Comparison of ENCODE assay signal across 26 cellular contexts in the genomic region with DNA sequence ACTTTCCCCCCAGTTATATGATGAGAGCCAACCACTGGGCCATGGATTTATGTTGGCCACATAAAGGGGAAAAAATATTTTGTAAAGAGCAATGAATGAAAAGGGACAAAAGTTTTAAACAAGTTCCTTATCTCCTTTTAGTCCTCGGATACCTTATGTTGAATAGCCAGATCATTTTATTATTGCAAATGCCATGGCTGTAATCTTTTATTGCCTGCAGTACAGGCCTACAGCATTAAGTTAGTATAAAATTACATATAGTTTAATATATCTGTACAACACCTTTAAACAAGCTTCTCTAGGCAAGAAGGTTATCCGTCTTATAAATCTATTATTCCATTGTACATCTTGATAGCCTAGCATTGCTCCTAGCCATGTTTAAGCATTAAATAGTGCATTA.
A peak's percentile ranks its signal among the peaks of the same experiment; 100 is the strongest.
DNase-seq lines count a peak whose midpoint lies in the region; ATAC-seq and TF ChIP-seq lines count a peak whose summit lies in the region.
"Had no signal": no experiment of that assay in that cellular context is flagged by ENCODE, and none has a peak within 500 bp of the region (broad histone marks: within the 10 kb centered on the region; RNA-seq: fewer than 3 reads in every experiment).

No MANE protein-coding gene starts in this region.

- H3K4me1 ChIP-seq in mammary epithelial cell (ENCODE audit: insufficient read depth, low read length) (peaks cover 10% of the 10 kb centered on the region), mucosa of descending colon (ENCODE audit: low read depth) (peaks cover 5% of the 10 kb centered on the region)
- H3K4me1 ChIP-seq: A549, BE2C, BLaER1 had no signal

- H3K27me3 Mint-ChIP-seq in MCF 10A (ENCODE audit: insufficient read depth, unreplicated experiment), result no peaks in the 10 kb centered on the region
- peaks cover 0 to 2% (median 0%) of the 10 kb centered on the region in 5 donors for H3K27me3 Mint-ChIP-seq in naive thymus-derived CD8-positive, alpha-beta T cell
- H3K27me3 Mint-ChIP-seq: CD4-positive, alpha-beta memory T cell; CD4-positive, CD25-positive, alpha-beta regulatory T cell; CD8-positive, alpha-beta memory T cell had no signal

- no peak overlapping the region for H3K27ac Mint-ChIP-seq in MCF 10A (ENCODE audit: low read depth, unreplicated experiment)
- H3K27ac Mint-ChIP-seq in naive thymus-derived CD8-positive, alpha-beta T cell, result no peak overlapping the region
- H3K27ac Mint-ChIP-seq: CD14-positive monocyte; CD4-positive, alpha-beta memory T cell; CD4-positive, CD25-positive, alpha-beta regulatory T cell; CD8-positive, alpha-beta memory T cell had no signal

- H3K9me3 Mint-ChIP-seq in MCF 10A (ENCODE audit: unreplicated experiment), result no peaks in the 10 kb centered on the region
- H3K9me3 Mint-ChIP-seq in naive thymus-derived CD8-positive, alpha-beta T cell, result no peaks in the 10 kb centered on the region
- H3K9me3 Mint-ChIP-seq: CD4-positive, CD25-positive, alpha-beta regulatory T cell had no signal

- H2AFZ ChIP-seq in mammary epithelial cell (ENCODE audit: low read depth, low read length), result peak overlapping the region; percentile 74

- H3K4me3 Mint-ChIP-seq in MCF 10A (ENCODE audit: unreplicated experiment), result no peak overlapping the region
- H3K4me3 Mint-ChIP-seq in naive thymus-derived CD8-positive, alpha-beta T cell, result no peak overlapping the region
- H3K4me3 Mint-ChIP-seq: CD14-positive monocyte; CD4-positive, alpha-beta memory T cell; CD4-positive, CD25-positive, alpha-beta regulatory T cell; CD8-positive, alpha-beta memory T cell had no signal

- no peaks in the 10 kb centered on the region for H4K20me1 ChIP-seq in mammary epithelial cell (ENCODE audit: insufficient read depth, low read length)
- H4K20me1 ChIP-seq: BLaER1 had no signal

- H3K9me3 ChIP-seq in mammary epithelial cell (replicated peaks; ENCODE audit: insufficient read depth, low read length) (no peaks in the 10 kb centered on the region), SK-N-MC (ENCODE audit: low read depth, low read length) (no peaks in the 10 kb centered on the region), mucosa of descending colon (no peaks in the 10 kb centered on the region)
- H3K9me3 ChIP-seq: A549, BE2C, BLaER1 had no signal

- CTCF ChIA-PET in mammary epithelial cell (lab: Charles Lee; ENCODE audit: low non-redundant PET) (no interaction called here), MCF 10A (lab: Yijun Ruan, JAX) (no interaction called here)

- H3K79me2 ChIP-seq in mammary epithelial cell (ENCODE audit: insufficient read depth, low read length), result no peaks in the 10 kb centered on the region

- no peak for DNase-seq in mammary epithelial cell
- DNase-seq in MCF 10A (ENCODE audit: unreplicated experiment), result no peak
- DNase-seq in SK-N-MC (ENCODE audit: low read depth, low spot score), result no peak
- DNase-seq in mucosa of descending colon, result no peak
- DNase-seq in naive thymus-derived CD8-positive, alpha-beta T cell, result no peak
- DNase-seq: ACHN; BE2C; C1 segment of cervical spinal cord; CD4-positive, alpha-beta memory T cell; CD4-positive, CD25-positive, alpha-beta regulatory T cell; CD8-positive, alpha-beta memory T cell; COR-L47; DMS 273 treated with DMSO at 0.1 percent for 48 hours; DMS153; DMS53; DMS79; DND-41; EL; GDM1 had no signal

- 5% methylated on average over 2 of the region's 2 CpGs for WGBS in mammary epithelial cell (ENCODE audit: low coverage, missing lambda C conversion rate)

- H3K4me2 ChIP-seq in mammary epithelial cell (ENCODE audit: insufficient read depth, low read depth, low read length), result peak overlapping the region; percentile 92
- H3K4me2 ChIP-seq: A549, BLaER1 had no signal

- POLR2A ChIA-PET in MCF 10A (lab: Yijun Ruan, JAX), result interaction anchor here (0.5 to 0.9 kb wide), 3 partner anchors 52 to 309 kb away, joined by 3 to 4 read pairs (median 3); no protein-coding TSS in a partner anchor
- POLR2A ChIA-PET in naive thymus-derived CD8-positive, alpha-beta T cell (lab: Charles Lee), result no interaction called here

- intact Hi-C loops in mammary epithelial cell (cut with micrococcal nuclease) (no loop called here), MCF 10A (cut with micrococcal nuclease) (no loop called here), mucosa of descending colon (cut with DNase I, micrococcal nuclease) (no loop called here)

- H3K27ac ChIP-seq in mammary epithelial cell (ENCODE audit: insufficient read depth, low read depth, low read length) (peak overlapping the region; percentile 36), SK-N-MC (no peak overlapping the region)
- H3K27ac ChIP-seq: 22Rv1, A549, BLaER1 had no signal

- H3K27me3 ChIP-seq in mammary epithelial cell (ENCODE audit: insufficient read depth, low read length), result no peaks in the 10 kb centered on the region
- H3K27me3 ChIP-seq: BLaER1 had no signal

- BruUV-seq in mammary epithelial cell (replicated peaks; lab: Mats Ljungman, UMichigan) (no TSS peak), MCF 10A (replicated peaks; lab: Mats Ljungman, UMichigan) (no TSS peak)

- in situ Hi-C loops in mammary epithelial cell (cut with MboI; ENCODE audit: low sequenced_read_pairs in 2 of 2), result loop anchor here (25.0 kb wide), 1 partner anchor 1908 kb away; no protein-coding TSS in a partner anchor

- TF ChIP-seq CTCF in mammary epithelial cell (conservative IDR thresholded peaks at IDR 0.05 in 1 of 2, IDR thresholded peaks at IDR 0.05 in 1 of 2; ENCODE audit: extremely low read depth in 1 of 2, insufficient read depth in 1 of 2, low read depth in 1 of 2, low read length in 2 of 2) (no peak), MCF 10A (IDR thresholded peaks at IDR 0.05; ENCODE audit: unreplicated experiment) (no peak), mucosa of descending colon (IDR thresholded peaks at IDR 0.05) (no peak)

- no peaks in the 10 kb centered on the region for H3K4me1 Mint-ChIP-seq in MCF 10A (ENCODE audit: insufficient read depth, unreplicated experiment)
- no peaks in the 10 kb centered on the region for H3K4me1 Mint-ChIP-seq in naive thymus-derived CD8-positive, alpha-beta T cell
- H3K4me1 Mint-ChIP-seq: CD14-positive monocyte; CD4-positive, alpha-beta memory T cell; CD8-positive, alpha-beta memory T cell had no signal

- ATAC-seq in mucosa of descending colon, result peak; percentile 58
- ATAC-seq in naive thymus-derived CD8-positive, alpha-beta T cell, result no peak
- no peak for ATAC-seq in GM18498 (IDR thresholded peaks at IDR 0.05; ENCODE audit: unreplicated experiment)
- no peak for ATAC-seq in GM21825 (IDR thresholded peaks at IDR 0.05; ENCODE audit: unreplicated experiment)
- ATAC-seq: A549, GM12878 had no signal

- H3K9ac ChIP-seq in mammary epithelial cell (ENCODE audit: insufficient read depth, low read length) (peak overlapping the region; percentile 44), SK-N-MC (ENCODE audit: insufficient read length) (peak overlapping the region; percentile 24)
- H3K9ac ChIP-seq: BLaER1 had no signal

- no peaks in the 10 kb centered on the region for H3K36me3 ChIP-seq in mammary epithelial cell (ENCODE audit: insufficient read depth, low read length)
- H3K36me3 ChIP-seq in SK-N-MC (ENCODE audit: insufficient read depth, low read length), result no peaks in the 10 kb centered on the region
- H3K36me3 ChIP-seq in mucosa of descending colon (ENCODE audit: low read depth), result no peaks in the 10 kb centered on the region
- H3K36me3 ChIP-seq: BE2C, BLaER1 had no signal

- H3K36me3 Mint-ChIP-seq in MCF 10A (ENCODE audit: insufficient read depth, unreplicated experiment), result no peaks in the 10 kb centered on the region
- H3K36me3 Mint-ChIP-seq in naive thymus-derived CD8-positive, alpha-beta T cell, result no peaks in the 10 kb centered on the region
- H3K36me3 Mint-ChIP-seq: CD14-positive monocyte; CD4-positive, alpha-beta memory T cell; CD4-positive, CD25-positive, alpha-beta regulatory T cell; CD8-positive, alpha-beta memory T cell had no signal

- H3K4me3 ChIP-seq in mammary epithelial cell (replicated peaks in 1 of 3; ENCODE audit: insufficient read depth in 1 of 3, low read depth in 2 of 3, low read length in 3 of 3), result peak overlapping the region in 2 of 3 experiments; percentile 38 to 42
- H3K4me3 ChIP-seq in SK-N-MC, result no peak overlapping the region
- no peak overlapping the region for H3K4me3 ChIP-seq in mucosa of descending colon
- H3K4me3 ChIP-seq: A549, BLaER1, GM12878 had no signal

- dilution Hi-C loops in mammary epithelial cell (cut with HindIII; ENCODE audit: low sequenced_read_pairs), result no loop called here

Comparison
In these comparisons a context has a peak if more than half of its experiments do, and no peak if none do; other contexts are left out.
1. H3K4me3 ChIP-seq: peak in mammary epithelial cell (2 of 3); none in SK-N-MC (single experiment) and mucosa of descending colon (single experiment).